In genomic region chr12:112674539-112674938, GRCh38 we compare ENCODE assay signal across 5 cellular contexts.
"Had no signal": no experiment of that assay in that cellular context is flagged by ENCODE, and none has a peak within 500 bp of the region (broad histone marks: within the 10 kb centered on the region; RNA-seq: fewer than 3 reads in every experiment).

No MANE protein-coding gene starts in this region.

- H3K9ac ChIP-seq: GM23248 had no signal

- H3K27ac Mint-ChIP-seq: H9 had no signal

- H2AFZ ChIP-seq: GM23248 had no signal

- H3K9me3 Mint-ChIP-seq: H9 had no signal

- H3K4me3 Mint-ChIP-seq: H9 had no signal

- H3K4me3 ChIP-seq: GM23248, K562 had no signal

- DNase-seq: GM23248, H9, HCEC 1CT, IMR-90 had no signal

- ATAC-seq: K562 had no signal

- H3K27ac ChIP-seq: GM23248 had no signal
